Comparison of ENCODE assay signal across 17 cellular contexts in genomic region chrX:136059350-136059749, GRCh38.
DNase-seq lines count a peak whose midpoint lies in the region; ATAC-seq and TF ChIP-seq lines count a peak whose summit lies in the region.
"Had no signal": no experiment of that assay in that cellular context is flagged by ENCODE, and none has a peak within 500 bp of the region (broad histone marks: within the 10 kb centered on the region; RNA-seq: fewer than 3 reads in every experiment).

No MANE protein-coding gene starts in this region.

- H3K27ac ChIP-seq in esophagus squamous epithelium = peak overlapping the region in 3 of 4 donors; percentile 64 to 82 (median 75)
- peak overlapping the region; percentile 41 for H3K27ac ChIP-seq in rectal smooth muscle tissue (ENCODE audit: low read depth, low read length)
- peak overlapping the region; percentile 90 to 91 for H3K27ac ChIP-seq in tibial artery
- H3K27ac ChIP-seq in breast epithelium = no peak overlapping the region
- H3K27ac ChIP-seq: C4-2B, HL-60 had no signal

- no peak for DNase-seq in esophagus squamous epithelium (lab: John Stamatoyannopoulos, UW)
- DNase-seq in tibial artery = no peak
- no peak for DNase-seq in breast epithelium (ENCODE audit: low spot score in 2 of 2)
- DNase-seq in SKM-1 treated with dmso at 0.1 percent for 144 hours (lab: John Stamatoyannopoulos, UW; ENCODE audit: unreplicated experiment) = no peak
- no peak for DNase-seq in GF-D8 (lab: John Stamatoyannopoulos, UW)
- DNase-seq: ACHN; CD4-positive, alpha-beta memory T cell; DMS153; DMS79; GDM1; H9; IMR-90 had no signal

- intact Hi-C loops in esophagus squamous epithelium (cut with DNase I) (no loop called here), tibial artery (cut with DNase I; ENCODE audit: low total_unique reads) (no loop called here), breast epithelium (cut with DNase I; ENCODE audit: low total_unique reads) (loop anchor here (1.0 kb wide), 1 partner anchor 12 kb away; no protein-coding TSS in a partner anchor)

- TF ChIP-seq CTCF in esophagus squamous epithelium (IDR thresholded peaks at IDR 0.05) = no peak
- TF ChIP-seq CTCF in tibial artery (IDR thresholded peaks at IDR 0.05) = no peak
- no peak for TF ChIP-seq CTCF in breast epithelium (IDR thresholded peaks at IDR 0.05)

- H3K4me3 ChIP-seq in esophagus squamous epithelium (no peak overlapping the region), rectal smooth muscle tissue (ENCODE audit: low read length) (no peak overlapping the region), tibial artery (no peak overlapping the region), breast epithelium (no peak overlapping the region)
- H3K4me3 ChIP-seq: K562 had no signal

- WGBS in esophagus squamous epithelium, 2 donors = 60 to 88% methylated on average over 1 to 2 of the region's 2 CpGs

- H3K4me1 ChIP-seq in esophagus squamous epithelium = peaks cover 0 to 7% (median 0%) of the 10 kb centered on the region in 3 donors
- H3K4me1 ChIP-seq in rectal smooth muscle tissue (ENCODE audit: control insufficient read depth, insufficient read depth, low read length) = peaks cover 21% of the 10 kb centered on the region
- H3K4me1 ChIP-seq in tibial artery = peaks cover 0 to 57% (median 6%) of the 10 kb centered on the region in 4 donors
- H3K4me1 ChIP-seq in breast epithelium = no peaks in the 10 kb centered on the region

- no peak overlapping the region for H3K9ac ChIP-seq in rectal smooth muscle tissue (ENCODE audit: low read length)

- TF ChIP-seq POLR2A in esophagus squamous epithelium (IDR thresholded peaks at IDR 0.05) (no peak), breast epithelium (IDR thresholded peaks at IDR 0.05) (no peak)

- H3K36me3 ChIP-seq in esophagus squamous epithelium (no peaks in the 10 kb centered on the region), rectal smooth muscle tissue (ENCODE audit: control insufficient read depth, insufficient read depth, low read length) (no peaks in the 10 kb centered on the region), tibial artery (no peaks in the 10 kb centered on the region), breast epithelium (no peaks in the 10 kb centered on the region)

- no peak for ATAC-seq in GM18907 (IDR thresholded peaks at IDR 0.05; ENCODE audit: unreplicated experiment)
- ATAC-seq: K562 had no signal

- H3K9me3 ChIP-seq in esophagus squamous epithelium (no peaks in the 10 kb centered on the region), tibial artery (no peaks in the 10 kb centered on the region), breast epithelium (no peaks in the 10 kb centered on the region)

- no peaks in the 10 kb centered on the region for H3K27me3 ChIP-seq in esophagus squamous epithelium
- H3K27me3 ChIP-seq in rectal smooth muscle tissue (ENCODE audit: control insufficient read depth, insufficient read depth, low read length) = no peaks in the 10 kb centered on the region
- no peaks in the 10 kb centered on the region for H3K27me3 ChIP-seq in tibial artery
- peaks cover 0 to 51% of the 10 kb centered on the region in 2 donors for H3K27me3 ChIP-seq in breast epithelium

Comparison
In these comparisons a context has a peak if more than half of its experiments do, and no peak if none do; other contexts are left out.
1. H3K27ac ChIP-seq: peak in esophagus squamous epithelium (3 of 4), rectal smooth muscle tissue (single experiment) and tibial artery (2 of 2); none in breast epithelium (0 of 2).